1 cellular context compared by ENCODE assay signal in the genomic region with DNA sequence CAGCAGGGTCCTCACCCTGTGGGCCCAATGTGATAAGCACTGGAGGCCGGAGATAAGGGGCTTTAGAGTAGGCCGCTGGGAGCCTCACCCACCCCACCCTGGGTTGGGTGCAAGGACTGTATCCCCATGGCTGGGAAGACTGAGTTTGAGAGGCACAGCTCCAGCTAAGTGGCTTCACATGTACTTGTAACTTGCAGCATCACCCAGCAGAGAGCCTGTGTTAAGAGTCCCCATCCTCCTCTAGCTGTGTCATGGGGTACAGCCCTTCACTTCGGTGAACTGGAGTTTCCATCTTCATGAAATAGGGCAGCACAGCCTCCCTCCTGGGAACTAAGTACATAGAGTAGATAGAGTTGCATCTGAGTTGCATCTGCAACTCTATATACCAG.
TF ChIP-seq lines count a peak whose summit lies in the region.

No MANE protein-coding gene starts in this region.

TF ChIP-seq in WTC11, 78 proteins besides CTCF, POLR2A, EP300 and RAD21 (continued from another document):
- TF ChIP-seq, protein P1, sequence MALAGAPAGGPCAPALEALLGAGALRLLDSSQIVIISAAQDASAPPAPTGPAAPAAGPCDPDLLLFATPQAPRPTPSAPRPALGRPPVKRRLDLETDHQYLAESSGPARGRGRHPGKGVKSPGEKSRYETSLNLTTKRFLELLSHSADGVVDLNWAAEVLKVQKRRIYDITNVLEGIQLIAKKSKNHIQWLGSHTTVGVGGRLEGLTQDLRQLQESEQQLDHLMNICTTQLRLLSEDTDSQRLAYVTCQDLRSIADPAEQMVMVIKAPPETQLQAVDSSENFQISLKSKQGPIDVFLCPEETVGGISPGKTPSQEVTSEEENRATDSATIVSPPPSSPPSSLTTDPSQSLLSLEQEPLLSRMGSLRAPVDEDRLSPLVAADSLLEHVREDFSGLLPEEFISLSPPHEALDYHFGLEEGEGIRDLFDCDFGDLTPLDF (CRISPR knock-in tag; IDR thresholded peaks at IDR 0.05), result no peak
- TF ChIP-seq, protein P2, sequence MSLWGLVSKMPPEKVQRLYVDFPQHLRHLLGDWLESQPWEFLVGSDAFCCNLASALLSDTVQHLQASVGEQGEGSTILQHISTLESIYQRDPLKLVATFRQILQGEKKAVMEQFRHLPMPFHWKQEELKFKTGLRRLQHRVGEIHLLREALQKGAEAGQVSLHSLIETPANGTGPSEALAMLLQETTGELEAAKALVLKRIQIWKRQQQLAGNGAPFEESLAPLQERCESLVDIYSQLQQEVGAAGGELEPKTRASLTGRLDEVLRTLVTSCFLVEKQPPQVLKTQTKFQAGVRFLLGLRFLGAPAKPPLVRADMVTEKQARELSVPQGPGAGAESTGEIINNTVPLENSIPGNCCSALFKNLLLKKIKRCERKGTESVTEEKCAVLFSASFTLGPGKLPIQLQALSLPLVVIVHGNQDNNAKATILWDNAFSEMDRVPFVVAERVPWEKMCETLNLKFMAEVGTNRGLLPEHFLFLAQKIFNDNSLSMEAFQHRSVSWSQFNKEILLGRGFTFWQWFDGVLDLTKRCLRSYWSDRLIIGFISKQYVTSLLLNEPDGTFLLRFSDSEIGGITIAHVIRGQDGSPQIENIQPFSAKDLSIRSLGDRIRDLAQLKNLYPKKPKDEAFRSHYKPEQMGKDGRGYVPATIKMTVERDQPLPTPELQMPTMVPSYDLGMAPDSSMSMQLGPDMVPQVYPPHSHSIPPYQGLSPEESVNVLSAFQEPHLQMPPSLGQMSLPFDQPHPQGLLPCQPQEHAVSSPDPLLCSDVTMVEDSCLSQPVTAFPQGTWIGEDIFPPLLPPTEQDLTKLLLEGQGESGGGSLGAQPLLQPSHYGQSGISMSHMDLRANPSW (CRISPR knock-in tag; conservative IDR thresholded peaks at IDR 0.05; ENCODE audit: low read depth), result no peak
- TF ChIP-seq, protein P3, sequence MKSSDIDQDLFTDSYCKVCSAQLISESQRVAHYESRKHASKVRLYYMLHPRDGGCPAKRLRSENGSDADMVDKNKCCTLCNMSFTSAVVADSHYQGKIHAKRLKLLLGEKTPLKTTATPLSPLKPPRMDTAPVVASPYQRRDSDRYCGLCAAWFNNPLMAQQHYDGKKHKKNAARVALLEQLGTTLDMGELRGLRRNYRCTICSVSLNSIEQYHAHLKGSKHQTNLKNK (CRISPR knock-in tag; IDR thresholded peaks at IDR 0.05), result no peak
- TF ChIP-seq, protein P4, sequence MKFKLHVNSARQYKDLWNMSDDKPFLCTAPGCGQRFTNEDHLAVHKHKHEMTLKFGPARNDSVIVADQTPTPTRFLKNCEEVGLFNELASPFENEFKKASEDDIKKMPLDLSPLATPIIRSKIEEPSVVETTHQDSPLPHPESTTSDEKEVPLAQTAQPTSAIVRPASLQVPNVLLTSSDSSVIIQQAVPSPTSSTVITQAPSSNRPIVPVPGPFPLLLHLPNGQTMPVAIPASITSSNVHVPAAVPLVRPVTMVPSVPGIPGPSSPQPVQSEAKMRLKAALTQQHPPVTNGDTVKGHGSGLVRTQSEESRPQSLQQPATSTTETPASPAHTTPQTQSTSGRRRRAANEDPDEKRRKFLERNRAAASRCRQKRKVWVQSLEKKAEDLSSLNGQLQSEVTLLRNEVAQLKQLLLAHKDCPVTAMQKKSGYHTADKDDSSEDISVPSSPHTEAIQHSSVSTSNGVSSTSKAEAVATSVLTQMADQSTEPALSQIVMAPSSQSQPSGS (CRISPR knock-in tag; IDR thresholded peaks at IDR 0.05; ENCODE audit: borderline replicate concordance, low read depth), result no peak
- no peak for TF ChIP-seq SOX15 (CRISPR knock-in tag; IDR thresholded peaks at IDR 0.05)
- TF ChIP-seq TP53 (CRISPR knock-in tag; IDR thresholded peaks at IDR 0.05), result no peak
- TF ChIP-seq, protein P5, sequence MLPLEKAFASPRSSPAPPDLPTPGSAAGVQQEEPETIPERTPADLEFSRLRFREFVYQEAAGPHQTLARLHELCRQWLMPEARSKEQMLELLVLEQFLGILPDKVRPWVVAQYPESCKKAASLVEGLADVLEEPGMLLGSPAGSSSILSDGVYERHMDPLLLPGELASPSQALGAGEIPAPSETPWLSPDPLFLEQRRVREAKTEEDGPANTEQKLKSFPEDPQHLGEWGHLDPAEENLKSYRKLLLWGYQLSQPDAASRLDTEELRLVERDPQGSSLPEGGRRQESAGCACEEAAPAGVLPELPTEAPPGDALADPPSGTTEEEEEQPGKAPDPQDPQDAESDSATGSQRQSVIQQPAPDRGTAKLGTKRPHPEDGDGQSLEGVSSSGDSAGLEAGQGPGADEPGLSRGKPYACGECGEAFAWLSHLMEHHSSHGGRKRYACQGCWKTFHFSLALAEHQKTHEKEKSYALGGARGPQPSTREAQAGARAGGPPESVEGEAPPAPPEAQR (CRISPR knock-in tag; IDR thresholded peaks at IDR 0.05), result no peak
- TF ChIP-seq TEAD1 (CRISPR knock-in tag; IDR thresholded peaks at IDR 0.05), result no peak
- no peak for TF ChIP-seq ZBTB21 (CRISPR knock-in tag; IDR thresholded peaks at IDR 0.05; ENCODE audit: borderline replicate concordance)
- TF ChIP-seq NR1H2 (CRISPR knock-in tag; IDR thresholded peaks at IDR 0.05), result no peak
- TF ChIP-seq, protein P6, sequence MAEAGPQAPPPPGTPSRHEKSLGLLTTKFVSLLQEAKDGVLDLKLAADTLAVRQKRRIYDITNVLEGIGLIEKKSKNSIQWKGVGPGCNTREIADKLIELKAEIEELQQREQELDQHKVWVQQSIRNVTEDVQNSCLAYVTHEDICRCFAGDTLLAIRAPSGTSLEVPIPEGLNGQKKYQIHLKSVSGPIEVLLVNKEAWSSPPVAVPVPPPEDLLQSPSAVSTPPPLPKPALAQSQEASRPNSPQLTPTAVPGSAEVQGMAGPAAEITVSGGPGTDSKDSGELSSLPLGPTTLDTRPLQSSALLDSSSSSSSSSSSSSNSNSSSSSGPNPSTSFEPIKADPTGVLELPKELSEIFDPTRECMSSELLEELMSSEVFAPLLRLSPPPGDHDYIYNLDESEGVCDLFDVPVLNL (CRISPR knock-in tag; IDR thresholded peaks at IDR 0.05; ENCODE audit: borderline replicate concordance, low read depth), result no peak
